In the genomic region with DNA sequence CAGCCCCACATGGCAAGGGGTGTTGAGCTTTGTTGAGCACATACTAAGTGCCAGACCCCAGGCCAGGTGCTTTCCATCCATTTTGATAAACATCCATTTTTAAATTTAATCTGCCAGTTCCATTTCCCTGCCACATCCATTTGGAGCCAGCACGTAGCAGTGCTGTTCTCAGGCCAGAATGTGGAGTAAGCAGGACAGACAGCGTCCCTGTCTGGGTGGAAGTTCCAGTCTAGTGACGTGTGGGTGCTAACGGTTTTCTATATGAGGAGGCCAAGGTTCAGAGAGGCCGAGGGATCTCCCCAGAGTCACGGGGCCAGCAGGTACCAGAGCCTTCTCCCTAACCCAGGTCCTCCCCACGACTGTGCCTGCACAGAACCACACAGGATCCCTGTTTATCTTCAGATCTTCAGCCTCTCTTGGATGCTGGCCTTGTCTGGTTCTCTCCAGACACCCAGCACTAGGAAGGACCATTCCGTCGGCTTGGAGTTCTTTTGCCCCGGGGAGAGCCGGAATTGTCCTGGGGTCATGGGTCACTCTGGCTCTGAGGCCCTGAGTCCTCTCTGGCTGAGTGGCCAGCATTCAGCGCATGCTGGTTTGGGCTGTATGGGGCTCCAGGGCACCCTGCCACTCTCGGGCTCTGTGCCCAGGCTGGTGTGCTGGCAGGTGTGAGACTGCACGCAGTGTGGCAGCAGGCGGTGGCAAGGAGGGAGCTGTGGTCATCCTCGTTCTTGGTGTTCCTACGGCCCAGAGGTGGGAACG, we compare ENCODE assay signal across 12 cellular contexts.
DNase-seq lines count a peak whose midpoint lies in the region; ATAC-seq and TF ChIP-seq lines count a peak whose summit lies in the region.
"Had no signal": no experiment of that assay in that cellular context is flagged by ENCODE, and none has a peak within 500 bp of the region (broad histone marks: within the 10 kb centered on the region; RNA-seq: fewer than 3 reads in every experiment).

No MANE protein-coding gene starts in this region.

- peak overlapping the region; percentile 50 to 88 (median 82) for H3K9ac ChIP-seq in skeletal muscle tissue (ENCODE audit: low read depth in 1 of 3, low read length in 3 of 3)

- peaks cover 62% of the 10 kb centered on the region for H3K4me1 Mint-ChIP-seq in Calu3 (ENCODE audit: low read depth, unreplicated experiment)
- peaks cover 3% of the 10 kb centered on the region for H3K4me1 Mint-ChIP-seq in activated T-cell treated with anti-CD3 and anti-CD28 coated beads, Interleukin-2, amount 50 U/mL, for 72 hours (ENCODE audit: low read depth)

- intact Hi-C loops in Calu3 (cut with micrococcal nuclease; ENCODE audit: unreplicated experiment) (no loop called here), left ventricle myocardium superior (cut with micrococcal nuclease) (no loop called here)

- CTCF ChIA-PET in Calu3 (lab: Charles Lee) = interaction anchor here (0.9 kb wide), 1 partner anchor 13 kb away, joined by 3 read pairs; no protein-coding TSS in a partner anchor

- peaks cover 95 to 98% (median 97%) of the 10 kb centered on the region in 3 donors for H3K4me1 ChIP-seq in skeletal muscle tissue (ENCODE audit: control insufficient read depth in 3 of 3, insufficient read depth in 3 of 3, low read length in 3 of 3)

- in situ Hi-C loops in astrocyte of the spinal cord (cut with HindIII; ENCODE audit: low sequenced_read_pairs) = no loop called here

- no peaks in the 10 kb centered on the region for H3K27me3 ChIP-seq in skeletal muscle tissue (ENCODE audit: control insufficient read depth in 3 of 3, insufficient read depth in 3 of 3, low read length in 3 of 3)

- H3K36me3 Mint-ChIP-seq in Calu3 (ENCODE audit: insufficient read depth, unreplicated experiment) = peaks cover 97% of the 10 kb centered on the region
- H3K36me3 Mint-ChIP-seq in activated T-cell treated with anti-CD3 and anti-CD28 coated beads, Interleukin-2, amount 50 U/mL, for 72 hours (ENCODE audit: insufficient read depth in 2 of 2) = no peaks in the 10 kb centered on the region

- H3K9me3 Mint-ChIP-seq in Calu3 (ENCODE audit: low read depth, unreplicated experiment) = no peaks in the 10 kb centered on the region
- H3K9me3 Mint-ChIP-seq in activated T-cell treated with anti-CD3 and anti-CD28 coated beads, Interleukin-2, amount 50 U/mL, for 72 hours = no peaks in the 10 kb centered on the region
- H3K9me3 Mint-ChIP-seq: effector memory CD8-positive, alpha-beta T cell had no signal

- peak overlapping the region; percentile 96 for H3K27ac ChIP-seq in skeletal muscle tissue (ENCODE audit: low read depth, low read length)

- no peak for DNase-seq in Calu3
- no peak for DNase-seq in astrocyte of the spinal cord (ENCODE audit: low read depth, low spot score)
- DNase-seq in left ventricle myocardium superior = peak; percentile 48
- no peak for DNase-seq in activated CD4-positive, alpha-beta T cell treated with anti-CD3 and anti-CD28 coated beads, Interleukin-2, amount 50 U/mL, for 48 hours
- no peak for DNase-seq in activated T-cell treated with anti-CD3 and anti-CD28 coated beads, Interleukin-2, amount 50 U/mL, for 72 hours
- no peak for DNase-seq in activated CD4-positive, alpha-beta T cell treated with anti-CD3 and anti-CD28 coated beads for 48 hours
- DNase-seq: activated CD8-positive, alpha-beta memory T cell treated with anti-CD3 and anti-CD28 coated beads, Interleukin-2, amount 50 U/mL, for 4 hours; COR-L47; effector memory CD8-positive, alpha-beta T cell; midbrain had no signal

- peak overlapping the region; percentile 83 for H3K4me3 Mint-ChIP-seq in Calu3 (ENCODE audit: low read depth, unreplicated experiment)
- H3K4me3 Mint-ChIP-seq in activated T-cell treated with anti-CD3 and anti-CD28 coated beads, Interleukin-2, amount 50 U/mL, for 72 hours = no peak overlapping the region
- H3K4me3 Mint-ChIP-seq: effector memory CD8-positive, alpha-beta T cell had no signal

- peak overlapping the region; percentile 98 for H3K27ac Mint-ChIP-seq in Calu3 (ENCODE audit: unreplicated experiment)
- no peak overlapping the region for H3K27ac Mint-ChIP-seq in activated T-cell treated with anti-CD3 and anti-CD28 coated beads, Interleukin-2, amount 50 U/mL, for 72 hours
- H3K27ac Mint-ChIP-seq: effector memory CD8-positive, alpha-beta T cell had no signal

- H3K9me3 ChIP-seq in skeletal muscle tissue (ENCODE audit: control insufficient read depth in 3 of 3, low read length in 3 of 3) = no peaks in the 10 kb centered on the region

- TF ChIP-seq CTCF in Calu3 (IDR thresholded peaks at IDR 0.05; ENCODE audit: unreplicated experiment) (no peak), astrocyte of the spinal cord (IDR thresholded peaks at IDR 0.05; ENCODE audit: low read depth, low read length) (no peak)

- H3K36me3 ChIP-seq in skeletal muscle tissue (ENCODE audit: control insufficient read depth in 3 of 3, insufficient read depth in 3 of 3, low read length in 3 of 3) = peaks cover 13 to 29% (median 21%) of the 10 kb centered on the region in 3 donors

- H3K27me3 Mint-ChIP-seq in Calu3 (ENCODE audit: unreplicated experiment) = no peaks in the 10 kb centered on the region
- H3K27me3 Mint-ChIP-seq in activated T-cell treated with anti-CD3 and anti-CD28 coated beads, Interleukin-2, amount 50 U/mL, for 72 hours (ENCODE audit: low read depth) = no peaks in the 10 kb centered on the region
- H3K27me3 Mint-ChIP-seq: effector memory CD8-positive, alpha-beta T cell had no signal

- no TSS peak for BruUV-seq in Calu3 (replicated peaks; lab: Mats Ljungman, UMichigan)

- ATAC-seq in left ventricle myocardium superior (no peak), HG03139 (IDR thresholded peaks at IDR 0.05; ENCODE audit: unreplicated experiment) (no peak)
- no peak for ATAC-seq in activated T-cell treated with anti-CD3 and anti-CD28 coated beads, Interleukin-2, amount 50 U/mL, for 72 hours (replicated peaks in 1 of 2)
- ATAC-seq: effector memory CD8-positive, alpha-beta T cell had no signal

- H3K4me3 ChIP-seq in astrocyte of the spinal cord (ENCODE audit: low read depth, low read length) = peak overlapping the region; percentile 86
- H3K4me3 ChIP-seq in skeletal muscle tissue (ENCODE audit: low read length in 3 of 3) = peak overlapping the region; percentile 19 to 72 (median 55)
